In the genomic region with DNA sequence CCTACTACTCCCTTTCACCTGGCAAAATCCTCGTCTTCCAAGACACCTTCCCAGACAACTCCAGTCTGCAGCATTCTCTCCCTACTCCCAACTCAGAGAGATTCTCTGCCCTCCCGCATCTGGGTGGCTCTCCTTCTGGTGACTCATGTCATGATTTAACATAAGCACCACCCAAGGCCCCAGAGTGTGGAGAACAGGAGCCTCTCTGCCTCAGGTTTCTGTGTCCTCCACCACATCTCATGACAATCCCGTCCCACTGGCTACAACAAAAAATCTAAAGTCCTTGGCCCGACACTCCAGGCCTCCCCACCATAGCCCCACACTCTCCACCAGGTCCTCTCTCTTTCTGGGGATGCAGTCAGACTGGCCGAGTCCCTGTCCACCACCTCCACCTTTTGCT, we compare ENCODE assay signal across 17 cellular contexts.
A peak's percentile ranks its signal among the peaks of the same experiment; 100 is the strongest.
DNase-seq lines count a peak whose midpoint lies in the region; ATAC-seq and TF ChIP-seq lines count a peak whose summit lies in the region.
"Had no signal": no experiment of that assay in that cellular context is flagged by ENCODE, and none has a peak within 500 bp of the region (broad histone marks: within the 10 kb centered on the region; RNA-seq: fewer than 3 reads in every experiment).

No MANE protein-coding gene starts in this region.

- DNase-seq in GM06990 (ENCODE audit: extremely low read depth, insufficient read length) (peak; percentile 37), caudate nucleus (lab: John Stamatoyannopoulos, UW) (no peak), GOT3 (lab: John Stamatoyannopoulos, UW) (no peak), H7 (no peak)
- DNase-seq in activated naive CD8-positive, alpha-beta T cell treated with anti-CD3 and anti-CD28 coated beads for 36 hours, result no peak
- no peak for DNase-seq in naive thymus-derived CD4-positive, alpha-beta T cell
- DNase-seq: activated CD4-positive, alpha-beta T cell treated with anti-CD3 and anti-CD28 coated beads for 4 hours; BE2C; cerebellar nuclear complex; NCI-H1930; NCI-H524 treated with DMSO at 0.1 percent for 48 hours; occipital lobe; T-helper 2 cell had no signal

- H3K36me3 ChIP-seq in GM06990 (ENCODE audit: control insufficient read depth, insufficient read depth, low read length) (no peaks in the 10 kb centered on the region), H7 (replicated peaks; ENCODE audit: control insufficient read depth, insufficient read depth, low read length) (no peaks in the 10 kb centered on the region)
- H3K36me3 ChIP-seq in naive thymus-derived CD4-positive, alpha-beta T cell (ENCODE audit: control insufficient read depth in 2 of 3, insufficient read depth in 3 of 3, low read length in 3 of 3), result no peaks in the 10 kb centered on the region
- H3K36me3 ChIP-seq: BE2C had no signal

- peak; percentile 18 for ATAC-seq in HG02642 (IDR thresholded peaks at IDR 0.05; ENCODE audit: poor library complexity, unreplicated experiment)
- ATAC-seq in naive thymus-derived CD4-positive, alpha-beta T cell, result peak; percentile 49
- ATAC-seq in HG03108 (IDR thresholded peaks at IDR 0.05; ENCODE audit: unreplicated experiment), result no peak
- ATAC-seq: K562, Right ventricle myocardium inferior had no signal

- H3K4me1 Mint-ChIP-seq in activated naive CD8-positive, alpha-beta T cell treated with anti-CD3 and anti-CD28 coated beads for 36 hours, result peaks cover 12% of the 10 kb centered on the region
- H3K4me1 Mint-ChIP-seq in naive thymus-derived CD4-positive, alpha-beta T cell, result peaks cover 0 to 16% (median 10%) of the 10 kb centered on the region in 7 donors

- peak overlapping the region; percentile 75 for H3K27ac Mint-ChIP-seq in activated naive CD8-positive, alpha-beta T cell treated with anti-CD3 and anti-CD28 coated beads for 36 hours
- H3K27ac Mint-ChIP-seq in naive thymus-derived CD4-positive, alpha-beta T cell, result peak overlapping the region in 1 of 9 donors; percentile 66

- no peaks in the 10 kb centered on the region for H3K4me1 ChIP-seq in naive thymus-derived CD4-positive, alpha-beta T cell (ENCODE audit: control insufficient read depth in 2 of 2, insufficient read depth in 2 of 2, low read length in 2 of 2)
- H3K4me1 ChIP-seq: BE2C had no signal

- no peak for TF ChIP-seq CTCF in GM06990 (IDR thresholded peaks at IDR 0.05; ENCODE audit: insufficient read depth, low read length, poor library complexity, severe bottlenecking)

- no peaks in the 10 kb centered on the region for H3K27me3 ChIP-seq in GM06990 (replicated peaks; ENCODE audit: control insufficient read depth, insufficient read depth, low read length)
- no peaks in the 10 kb centered on the region for H3K27me3 ChIP-seq in naive thymus-derived CD4-positive, alpha-beta T cell (ENCODE audit: control insufficient read depth in 2 of 2, insufficient read depth in 2 of 2, low read length in 2 of 2)
- no peaks in the 10 kb centered on the region for H3K27me3 ChIP-seq in H7 (ENCODE audit: control insufficient read depth, insufficient read depth, low read length)
- H3K27me3 ChIP-seq: BE2C had no signal

- POLR2A ChIA-PET in naive thymus-derived CD4-positive, alpha-beta T cell (lab: Charles Lee), result no interaction called here

- H3K9me3 Mint-ChIP-seq in activated naive CD8-positive, alpha-beta T cell treated with anti-CD3 and anti-CD28 coated beads for 36 hours, result no peaks in the 10 kb centered on the region
- no peaks in the 10 kb centered on the region for H3K9me3 Mint-ChIP-seq in naive thymus-derived CD4-positive, alpha-beta T cell

- H3K27me3 Mint-ChIP-seq in activated naive CD8-positive, alpha-beta T cell treated with anti-CD3 and anti-CD28 coated beads for 36 hours, result peaks cover 21% of the 10 kb centered on the region
- H3K27me3 Mint-ChIP-seq in naive thymus-derived CD4-positive, alpha-beta T cell, result peaks cover 16 to 37% (median 23%) of the 10 kb centered on the region in 5 donors

- no peak overlapping the region for H3K4me3 ChIP-seq in GM06990 (replicated peaks; ENCODE audit: low read depth, low read length)
- no peak overlapping the region for H3K4me3 ChIP-seq in naive thymus-derived CD4-positive, alpha-beta T cell (ENCODE audit: low read length)
- no peak overlapping the region for H3K4me3 ChIP-seq in H7 (ENCODE audit: insufficient read depth, low read depth, low read length)
- H3K4me3 ChIP-seq: K562 had no signal

- intact Hi-C loops in naive thymus-derived CD4-positive, alpha-beta T cell (cut with micrococcal nuclease), result no loop called here

- H3K27ac ChIP-seq in naive thymus-derived CD4-positive, alpha-beta T cell (ENCODE audit: low read depth, low read length), result no peak overlapping the region
- H3K27ac ChIP-seq in caudate nucleus (ENCODE audit: low read depth, low read length), result no peak overlapping the region

- CTCF ChIA-PET in naive thymus-derived CD4-positive, alpha-beta T cell (lab: Charles Lee), result no interaction called here

- H3K36me3 Mint-ChIP-seq in activated naive CD8-positive, alpha-beta T cell treated with anti-CD3 and anti-CD28 coated beads for 36 hours, result no peaks in the 10 kb centered on the region
- no peaks in the 10 kb centered on the region for H3K36me3 Mint-ChIP-seq in naive thymus-derived CD4-positive, alpha-beta T cell

- no peaks in the 10 kb centered on the region for H3K9me3 ChIP-seq in naive thymus-derived CD4-positive, alpha-beta T cell (ENCODE audit: control insufficient read depth in 2 of 3, low read length in 3 of 3)
- H3K9me3 ChIP-seq: BE2C had no signal

- no peak overlapping the region for H3K4me3 Mint-ChIP-seq in activated naive CD8-positive, alpha-beta T cell treated with anti-CD3 and anti-CD28 coated beads for 36 hours
- peak overlapping the region in 2 of 10 donors; percentile 13 to 25 for H3K4me3 Mint-ChIP-seq in naive thymus-derived CD4-positive, alpha-beta T cell
